27 cellular contexts compared by ENCODE assay signal in genomic region chr13:36606060-36606459, GRCh38.
"Had no signal": no experiment of that assay in that cellular context is flagged by ENCODE, and none has a peak within 500 bp of the region (broad histone marks: within the 10 kb centered on the region; RNA-seq: fewer than 3 reads in every experiment).

No MANE protein-coding gene starts in this region.

- H3K27ac ChIP-seq: adrenal gland, brain microvascular endothelial cell, SJCRH30, SK-N-MC had no signal

- H3K4me3 ChIP-seq: adrenal gland, K562, SJCRH30, SK-N-MC had no signal

- H3K4me1 ChIP-seq: adrenal gland, SJCRH30 had no signal

- H3K36me3 ChIP-seq: adrenal gland, brain microvascular endothelial cell, SJCRH30 had no signal

- DNase-seq: activated CD4-positive, alpha-beta T cell treated with anti-CD3 and anti-CD28 coated beads for 36 hours; activated CD4-positive, alpha-beta T cell treated with anti-CD3 and anti-CD28 coated beads, Interleukin-2, amount 10 ng/mL, durations not matched to agents 7 days and 5 days; activated CD4-positive, alpha-beta T cell treated with anti-CD3 and anti-CD28 coated beads, Interleukin-2, amount 50 U/mL, for 48 hours; activated CD8-positive, alpha-beta T cell treated with anti-CD3 and anti-CD28 coated beads, Interleukin-2, amount 10 ng/mL, durations not matched to agents 7 days and 5 days; activated gamma-delta T cell treated with Interleukin-2 at 50 U/mL for 16 hours; activated naive CD4-positive, alpha-beta T cell treated with anti-CD3 and anti-CD28 coated beads for 36 hours; activated T-cell treated with anti-CD3 and anti-CD28 coated beads, Interleukin-2, amount 50 U/mL, for 24 hours; adrenal gland; anterior cingulate cortex; brain microvascular endothelial cell; central memory CD4-positive, alpha-beta T cell; NCI-H1105; NCI-H1417 treated with DMSO at 0.1 percent for 48 hours; NCI-H187 treated with DMSO at 0.1 percent for 48 hours; NCI-H2081; NCI-H2171 treated with DMSO at 0.1 percent for 48 hours; NCI-H2227 treated with DMSO at 0.1 percent for 48 hours; NCI-H446; NCI-H510A treated with DMSO at 0.1 percent for 48 hours; NCI-H69; OCI-M1; SHP77; SJCRH30 had no signal

- H3K9me3 ChIP-seq: adrenal gland, SJCRH30 had no signal

- H3K27me3 ChIP-seq: adrenal gland, brain microvascular endothelial cell, SJCRH30 had no signal

- ATAC-seq: activated CD4-positive, alpha-beta T cell treated with anti-CD3 and anti-CD28 coated beads for 36 hours; activated CD4-positive, CD25-positive, alpha-beta regulatory T cell treated with anti-CD3 and anti-CD28 coated beads, Interleukin-2, amount 50 U/mL, for 24 hours; activated CD8-positive, alpha-beta T cell treated with anti-CD3 and anti-CD28 coated beads, Interleukin-2, amount 10 ng/mL, durations not matched to agents 7 days and 5 days; activated naive CD4-positive, alpha-beta T cell treated with anti-CD3 and anti-CD28 coated beads, Interleukin-2, amount 50 U/mL, for 72 hours; K562 had no signal
